In the genomic region with DNA sequence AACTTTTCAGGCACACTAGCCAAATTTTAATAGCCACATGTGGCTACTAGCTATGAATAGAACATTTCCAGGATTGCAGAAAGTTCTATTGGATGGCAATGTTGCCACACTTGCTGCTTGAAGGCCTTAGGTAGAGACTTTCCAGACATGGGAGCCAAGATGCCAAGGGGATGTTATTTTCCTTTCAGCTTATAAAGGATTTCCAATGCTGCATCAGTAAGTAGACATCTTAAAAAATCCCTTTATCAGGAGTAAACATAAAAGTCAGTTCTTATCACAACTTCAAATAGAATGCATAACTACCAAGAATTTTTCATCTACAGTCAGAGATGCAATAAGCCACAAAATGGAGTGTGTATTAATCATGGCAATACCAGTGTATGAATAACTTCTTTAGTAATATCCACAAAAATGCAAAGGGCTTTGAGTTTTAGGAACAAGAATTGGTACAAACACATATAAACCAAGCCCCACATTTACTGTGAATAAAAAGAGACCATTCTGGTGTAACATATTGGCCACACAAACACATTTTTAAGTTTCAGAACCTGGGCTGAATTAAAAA, we compare ENCODE assay signal across 25 cellular contexts.
DNase-seq lines count a peak whose midpoint lies in the region; ATAC-seq and TF ChIP-seq lines count a peak whose summit lies in the region.
"Had no signal": no experiment of that assay in that cellular context is flagged by ENCODE, and none has a peak within 500 bp of the region (broad histone marks: within the 10 kb centered on the region; RNA-seq: fewer than 3 reads in every experiment).

No MANE protein-coding gene starts in this region.

- no peak overlapping the region for H2AFZ ChIP-seq in trophoblast cell (ENCODE audit: insufficient read depth, low read length, poor library complexity)

- H2BK5ac ChIP-seq in trophoblast cell (ENCODE audit: low read depth, low read length, poor library complexity): no peak overlapping the region

- H4K12ac ChIP-seq in trophoblast cell (ENCODE audit: low read depth, low read length): no peak overlapping the region

- no peak overlapping the region for H3K9ac ChIP-seq in trophoblast cell (ENCODE audit: low read length)

- H3K18ac ChIP-seq in trophoblast cell (ENCODE audit: low read length): no peak overlapping the region

- no peaks in the 10 kb centered on the region for H3K9me3 ChIP-seq in trophoblast cell (ENCODE audit: insufficient read depth, low read depth, low read length)
- H3K9me3 ChIP-seq: heart left ventricle, MG63 had no signal

- no peak overlapping the region for H3K4me3 ChIP-seq in choroid plexus epithelial cell (ENCODE audit: low read depth, low read length)
- no peak overlapping the region for H3K4me3 ChIP-seq in trophoblast cell (ENCODE audit: low read depth, low read length)
- H3K4me3 ChIP-seq: heart left ventricle, MG63 had no signal

- H2AK5ac ChIP-seq in trophoblast cell (ENCODE audit: low read length): no peak overlapping the region

- no peak for ATAC-seq in HG02973 (IDR thresholded peaks at IDR 0.05; ENCODE audit: unreplicated experiment)
- ATAC-seq in HG03378 (IDR thresholded peaks at IDR 0.05; ENCODE audit: unreplicated experiment): no peak
- no peak for ATAC-seq in HG02610 (IDR thresholded peaks at IDR 0.05; ENCODE audit: unreplicated experiment)
- ATAC-seq: activated naive CD8-positive, alpha-beta T cell treated with anti-CD3 and anti-CD28 coated beads, Interleukin-2, amount 50 U/mL, for 24 hours; HCT116; heart left ventricle; left ventricle myocardium superior; natural killer cell had no signal

- H3K23ac ChIP-seq in trophoblast cell (ENCODE audit: low read length): no peak overlapping the region

- H3K14ac ChIP-seq in trophoblast cell (ENCODE audit: low read length): no peak overlapping the region

- no peak overlapping the region for H4K8ac ChIP-seq in trophoblast cell (ENCODE audit: low read depth, low read length)

- no peak overlapping the region for H3K27ac ChIP-seq in trophoblast cell (ENCODE audit: low read depth, low read length)
- H3K27ac ChIP-seq: heart left ventricle had no signal

- DNase-seq in AG20443 (ENCODE audit: low spot score) (peak; percentile 32), NCI-H226 (peak; percentile 75), choroid plexus epithelial cell (ENCODE audit: low read depth) (peak; percentile 34), kidney glomerular epithelial cell (lab: John Stamatoyannopoulos, UW) (peak; percentile 4), trophoblast cell (no peak)
- DNase-seq: activated CD4-positive, alpha-beta memory T cell treated with anti-CD3 and anti-CD28 coated beads, Interleukin-2, amount 10 ng/mL, durations not matched to agents 7 days and 5 days; activated CD4-positive, CD25-positive, alpha-beta regulatory T cell treated with anti-CD3 and anti-CD28 coated beads, Interleukin-2, amount 50 U/mL, for 72 hours; activated gamma-delta T cell; activated naive CD8-positive, alpha-beta T cell treated with anti-CD3 and anti-CD28 coated beads, Interleukin-2, amount 50 U/mL, for 24 hours; activated T-cell treated with anti-CD3 and anti-CD28 coated beads for 4 hours; caudate nucleus; heart left ventricle; left ventricle myocardium superior; MG63; natural killer cell; NCI-H1417 treated with DMSO at 0.1 percent for 48 hours; NCI-H446 treated with DMSO at 0.1 percent for 48 hours; OCI-M1; retina; Right ventricle myocardium superior; substantia nigra had no signal

- no peaks in the 10 kb centered on the region for H3K79me1 ChIP-seq in trophoblast cell (ENCODE audit: low read length)

- H4K91ac ChIP-seq in trophoblast cell (ENCODE audit: low read depth, low read length): no peak overlapping the region

- no peak overlapping the region for H2BK120ac ChIP-seq in trophoblast cell (ENCODE audit: insufficient read depth, low read length, poor library complexity)

- H3K4me1 ChIP-seq in trophoblast cell (ENCODE audit: control insufficient read depth in 1 of 2, insufficient read depth in 2 of 2, low read length in 2 of 2): peaks cover 0 to 2% of the 10 kb centered on the region in 2 experiments
- H3K4me1 ChIP-seq: heart left ventricle had no signal

- no peaks in the 10 kb centered on the region for H3K27me3 ChIP-seq in trophoblast cell (ENCODE audit: insufficient read depth, low read length)
- H3K27me3 ChIP-seq: heart left ventricle, MG63 had no signal

- H3K4ac ChIP-seq in trophoblast cell (ENCODE audit: low read depth, low read length): no peak overlapping the region

- no peak overlapping the region for H2BK12ac ChIP-seq in trophoblast cell (ENCODE audit: low read length)

- no peaks in the 10 kb centered on the region for H3K79me2 ChIP-seq in trophoblast cell (ENCODE audit: control insufficient read depth, insufficient read depth, low read length, poor library complexity)

- no peak for TF ChIP-seq CTCF in choroid plexus epithelial cell (conservative IDR thresholded peaks at IDR 0.05; ENCODE audit: low read depth, low read length)

- H3K4me2 ChIP-seq in trophoblast cell (ENCODE audit: low read length): no peak overlapping the region

- H3K36me3 ChIP-seq in trophoblast cell (ENCODE audit: control insufficient read depth in 1 of 2, insufficient read depth in 2 of 2, low read length in 2 of 2): no peaks in the 10 kb centered on the region
- H3K36me3 ChIP-seq: heart left ventricle, MG63 had no signal

Comparison
In these comparisons a context has a peak if more than half of its experiments do, and no peak if none do; other contexts are left out.
1. DNase-seq: peak in AG20443 (single experiment), NCI-H226 (single experiment), choroid plexus epithelial cell (single experiment) and kidney glomerular epithelial cell (single experiment); none in trophoblast cell (0 of 2).